In genomic region chr4:2244947-2245786, GRCh38 we compare ENCODE assay signal across 9 cellular contexts. TPM values are rescaled to one million over a fixed set of nuclear protein-coding genes. Genes with fewer than 3 reads are reported as not detected.
DNase-seq lines count a peak whose midpoint lies in the region; ATAC-seq and TF ChIP-seq lines count a peak whose summit lies in the region.
"Had no signal": no experiment of that assay in that cellular context is flagged by ENCODE, and none has a peak within 500 bp of the region (broad histone marks: within the 10 kb centered on the region; RNA-seq: fewer than 3 reads in every experiment).

No MANE protein-coding gene starts in this region.

- H3K4me1 Mint-ChIP-seq in WTC11 (peaks cover 15% of the 10 kb centered on the region), immature natural killer cell (peaks cover 21 to 36% of the 10 kb centered on the region in 2 donors)
- peaks cover 18 to 28% of the 10 kb centered on the region in 2 donors for H3K4me1 Mint-ChIP-seq in stimulated activated naive B cell treated with anti-CD40 and anti-IgM and Interleukin-4, amounts not matched to agents 10 μg/mL and 1 μg/mL and 100 μg/mL, for 72 hours

- no peaks in the 10 kb centered on the region for H3K9me3 ChIP-seq in MG63

- peaks cover 13% of the 10 kb centered on the region for H3K27me3 Mint-ChIP-seq in WTC11 (ENCODE audit: low read depth)
- peaks cover 8 to 22% (median 21%) of the 10 kb centered on the region in 3 donors for H3K27me3 Mint-ChIP-seq in immature natural killer cell (ENCODE audit: low read depth in 3 of 3)
- H3K27me3 Mint-ChIP-seq in stimulated activated naive B cell treated with anti-CD40 and anti-IgM and Interleukin-4, amounts not matched to agents 10 μg/mL and 1 μg/mL and 100 μg/mL, for 72 hours = no peaks in the 10 kb centered on the region

- no peak overlapping the region for H3K4me3 ChIP-seq in MG63

- no peaks in the 10 kb centered on the region for H3K27me3 ChIP-seq in MG63

- POLR2A ChIA-PET in WTC11 (lab: Charles Lee) = no interaction called here

- ATAC-seq in WTC11 = no peak
- no peak for ATAC-seq in stimulated activated naive B cell treated with anti-CD40 and anti-IgM and Interleukin-4, amounts not matched to agents 10 μg/mL and 1 μg/mL and 100 μg/mL, for 72 hours (replicated peaks)

- TF ChIP-seq CTCF in WTC11 (IDR thresholded peaks at IDR 0.05) = no peak

- H3K9me3 Mint-ChIP-seq in WTC11 = peaks cover 23% of the 10 kb centered on the region
- H3K9me3 Mint-ChIP-seq in immature natural killer cell = no peaks in the 10 kb centered on the region
- no peaks in the 10 kb centered on the region for H3K9me3 Mint-ChIP-seq in stimulated activated naive B cell treated with anti-CD40 and anti-IgM and Interleukin-4, amounts not matched to agents 10 μg/mL and 1 μg/mL and 100 μg/mL, for 72 hours

- CTCF ChIA-PET in WTC11 (lab: Charles Lee) = no interaction called here

- H3K27ac Mint-ChIP-seq in WTC11 (no peak overlapping the region), immature natural killer cell (peak overlapping the region; percentile 39 to 70 (median 48))
- H3K27ac Mint-ChIP-seq in stimulated activated naive B cell treated with anti-CD40 and anti-IgM and Interleukin-4, amounts not matched to agents 10 μg/mL and 1 μg/mL and 100 μg/mL, for 72 hours = peak overlapping the region; percentile 20

- H3K36me3 Mint-ChIP-seq in WTC11 (peaks cover 13% of the 10 kb centered on the region), immature natural killer cell (no peaks in the 10 kb centered on the region)
- peaks cover 4 to 6% of the 10 kb centered on the region in 2 donors for H3K36me3 Mint-ChIP-seq in stimulated activated naive B cell treated with anti-CD40 and anti-IgM and Interleukin-4, amounts not matched to agents 10 μg/mL and 1 μg/mL and 100 μg/mL, for 72 hours

- peak; percentile 17 to 20 for DNase-seq in activated T-cell treated with anti-CD3 and anti-CD28 coated beads, Interleukin-2, amount 50 U/mL, for 48 hours
- DNase-seq in activated T-cell treated with anti-CD3 and anti-CD28 coated beads for 4 hours (no peak), WTC11 (ENCODE audit: low spot score) (peak; percentile 11), immature natural killer cell (no peak), MG63 (no peak), DMS153 (lab: John Stamatoyannopoulos, UW) (no peak), NCI-H2029 (lab: John Stamatoyannopoulos, UW) (no peak)
- DNase-seq in stimulated activated naive B cell treated with anti-CD40 and anti-IgM and Interleukin-4, amounts not matched to agents 10 μg/mL and 1 μg/mL and 100 μg/mL, for 72 hours = no peak
- DNase-seq: NCI-H748 treated with DMSO at 0.1 percent for 48 hours had no signal

- H3K4me3 Mint-ChIP-seq in WTC11 (no peak overlapping the region), immature natural killer cell (peak overlapping the region in 2 of 5 donors; percentile 6 to 26)
- H3K4me3 Mint-ChIP-seq in stimulated activated naive B cell treated with anti-CD40 and anti-IgM and Interleukin-4, amounts not matched to agents 10 μg/mL and 1 μg/mL and 100 μg/mL, for 72 hours = no peak overlapping the region

- H3K36me3 ChIP-seq in MG63 = peaks cover 2% of the 10 kb centered on the region

TF ChIP-seq in WTC11, 78 proteins besides CTCF, POLR2A, EP300 and RAD21:
- TF ChIP-seq ELF4 (CRISPR knock-in tag; IDR thresholded peaks at IDR 0.05; ENCODE audit: low read depth) (no peak), ATF3 (CRISPR knock-in tag; conservative IDR thresholded peaks at IDR 0.05) (no peak), NFYB (CRISPR knock-in tag; conservative IDR thresholded peaks at IDR 0.05; ENCODE audit: low read depth) (no peak)
- TF ChIP-seq, protein P1, sequence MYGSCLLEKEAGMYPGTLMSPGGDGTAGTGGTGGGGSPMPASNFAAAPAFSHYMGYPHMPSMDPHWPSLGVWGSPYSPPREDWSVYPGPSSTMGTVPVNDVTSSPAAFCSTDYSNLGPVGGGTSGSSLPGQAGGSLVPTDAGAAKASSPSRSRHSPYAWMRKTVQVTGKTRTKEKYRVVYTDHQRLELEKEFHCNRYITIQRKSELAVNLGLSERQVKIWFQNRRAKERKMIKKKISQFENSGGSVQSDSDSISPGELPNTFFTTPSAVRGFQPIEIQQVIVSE (CRISPR knock-in tag; IDR thresholded peaks at IDR 0.05; ENCODE audit: borderline replicate concordance) = no peak

RNA-seq across cellular contexts. Expression of gene HAUS3, which starts 3.2 kb away (rescaled TPM):
- total RNA-seq in WTC11 (2021) = 11.9 to 14.7 TPM (median 12.4 TPM) in 3 replicates
- polyA plus RNA-seq in immature natural killer cell = 10 to 100 TPM; 12.8 to 21.7 (median 16.5) TPM
- total RNA-seq in MG63 (2014; rRNA removed; shearing (Covaris generic); ENCODE audit: low replicate concordance) = 7.7 and 11.7 TPM in 2 replicates

RNA-seq across cellular contexts. Expression of gene POLN, which starts 3.2 kb away (rescaled TPM):
- total RNA-seq in WTC11 (2021) = 2.5 to 3.5 TPM (median 2.8 TPM) in 3 replicates
- polyA plus RNA-seq in immature natural killer cell = 1 to 10 TPM in 1 of 3 donors, under 1 TPM in 1, not detected in 1; 0.41 to 1.6 TPM
- not detected in 2 replicates for total RNA-seq in MG63 (2014; rRNA removed; shearing (Covaris generic); ENCODE audit: low replicate concordance)

RNA-seq across cellular contexts. Expression of gene MXD4, which starts 16.7 kb away (rescaled TPM):
- 17.7 to 22.7 TPM (median 20.4 TPM) in 3 replicates for total RNA-seq in WTC11 (2021)
- polyA plus RNA-seq in immature natural killer cell = 10 to 100 TPM; 55.0 to 56.1 (median 55.0) TPM
- 25.0 and 31.4 TPM in 2 replicates for total RNA-seq in MG63 (2014; rRNA removed; shearing (Covaris generic); ENCODE audit: low replicate concordance)

Comparison
In these comparisons a context has a peak if more than half of its experiments do, and no peak if none do; other contexts are left out.
1. DNase-seq: peak in activated T-cell treated with anti-CD3 and anti-CD28 coated beads, Interleukin-2, amount 50 U/mL, for 48 hours (2 of 2) and WTC11 (single experiment); none in activated T-cell treated with anti-CD3 and anti-CD28 coated beads for 4 hours (single experiment), immature natural killer cell (0 of 3), stimulated activated naive B cell treated with anti-CD40 and anti-IgM and Interleukin-4, amounts not matched to agents 10 μg/mL and 1 μg/mL and 100 μg/mL, for 72 hours (single experiment), MG63 (single experiment), DMS153 (single experiment) and NCI-H2029 (single experiment).